In the genomic region with DNA sequence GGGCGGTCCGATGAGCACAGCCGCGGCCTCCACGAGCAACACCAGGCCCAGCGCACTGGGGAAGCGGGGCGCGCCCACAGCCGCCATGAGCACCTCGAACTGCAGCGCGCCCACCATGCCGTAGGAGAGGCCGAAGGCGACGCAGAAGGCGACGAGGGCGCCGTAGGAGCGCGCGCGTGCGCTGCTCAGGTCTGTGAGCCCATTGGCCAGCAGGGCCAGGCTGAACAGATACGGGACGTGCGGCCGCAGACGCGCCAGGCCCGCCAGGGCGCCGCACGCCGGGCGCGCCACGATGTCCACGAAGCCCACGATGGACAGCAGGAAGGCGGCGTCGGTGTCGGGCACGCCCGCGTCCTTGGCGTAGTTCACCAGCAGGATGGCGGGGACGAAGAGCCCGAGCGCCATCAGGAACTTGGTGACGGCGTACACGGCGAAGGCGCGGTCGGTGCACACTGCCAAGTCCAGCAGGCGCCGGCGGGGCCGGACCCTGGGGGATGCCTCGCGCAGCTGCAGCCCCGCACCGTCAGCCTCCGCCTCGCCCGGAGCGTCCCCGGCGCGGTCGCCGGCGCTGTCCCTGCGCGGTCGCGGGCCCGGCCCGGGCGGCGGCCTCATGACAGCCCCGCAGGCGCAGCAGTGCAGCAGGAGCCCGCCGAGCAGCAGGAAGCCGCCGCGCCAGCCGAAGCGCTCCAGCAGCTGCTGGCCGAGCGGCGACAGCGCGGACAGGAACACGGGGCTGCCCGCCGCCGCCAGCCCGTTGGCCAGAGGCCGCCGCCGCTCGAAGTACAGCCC, we compare ENCODE assay signal across 1 cellular context.
TF ChIP-seq lines count a peak whose summit lies in the region.

No MANE protein-coding gene starts in this region.

TF ChIP-seq in H1, 55 proteins besides CTCF, POLR2A, EP300 and RAD21:
- no peak for TF ChIP-seq JUND (IDR thresholded peaks at IDR 0.05; ENCODE audit: low read length)
- TF ChIP-seq, protein P1, sequence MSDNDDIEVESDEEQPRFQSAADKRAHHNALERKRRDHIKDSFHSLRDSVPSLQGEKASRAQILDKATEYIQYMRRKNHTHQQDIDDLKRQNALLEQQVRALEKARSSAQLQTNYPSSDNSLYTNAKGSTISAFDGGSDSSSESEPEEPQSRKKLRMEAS (IDR thresholded peaks at IDR 0.05), result peak; percentile 98
- peak; percentile 88 for TF ChIP-seq KDM4A (IDR thresholded peaks at IDR 0.05; ENCODE audit: low read depth, low read length, severe bottlenecking)
- TF ChIP-seq ZNF274 (IDR thresholded peaks at IDR 0.05; ENCODE audit: borderline replicate concordance, extremely low read depth, low read length), result no peak
- no peak for TF ChIP-seq MAFK (IDR thresholded peaks at IDR 0.05; ENCODE audit: low read depth, low read length)
- no peak for TF ChIP-seq GTF2F1 (IDR thresholded peaks at IDR 0.05; ENCODE audit: borderline replicate concordance, low read depth, low read length)
- TF ChIP-seq, protein P2, sequence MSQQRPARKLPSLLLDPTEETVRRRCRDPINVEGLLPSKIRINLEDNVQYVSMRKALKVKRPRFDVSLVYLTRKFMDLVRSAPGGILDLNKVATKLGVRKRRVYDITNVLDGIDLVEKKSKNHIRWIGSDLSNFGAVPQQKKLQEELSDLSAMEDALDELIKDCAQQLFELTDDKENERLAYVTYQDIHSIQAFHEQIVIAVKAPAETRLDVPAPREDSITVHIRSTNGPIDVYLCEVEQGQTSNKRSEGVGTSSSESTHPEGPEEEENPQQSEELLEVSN (IDR thresholded peaks at IDR 0.05), result peak; percentile 96
- TF ChIP-seq SIRT6 (IDR thresholded peaks at IDR 0.05; ENCODE audit: low read length), result no peak
- no peak for TF ChIP-seq RXRA (IDR thresholded peaks at IDR 0.05; ENCODE audit: insufficient read depth, low read depth, low read length)
- TF ChIP-seq SRF (IDR thresholded peaks at IDR 0.05; ENCODE audit: low read depth, low read length), result no peak
- no peak for TF ChIP-seq TEAD4 (IDR thresholded peaks at IDR 0.05; ENCODE audit: low read depth, low read length)
- TF ChIP-seq CHD1 (IDR thresholded peaks at IDR 0.05; ENCODE audit: low read depth, low read length), result no peak
- TF ChIP-seq BACH1 (IDR thresholded peaks at IDR 0.05; ENCODE audit: low read length), result no peak
- TF ChIP-seq EGR1 (IDR thresholded peaks at IDR 0.05; ENCODE audit: borderline replicate concordance, low read depth, low read length), result no peak
- TF ChIP-seq SUZ12 (IDR thresholded peaks at IDR 0.05; ENCODE audit: low read length), result peak; percentile 64
- TF ChIP-seq, protein P3, sequence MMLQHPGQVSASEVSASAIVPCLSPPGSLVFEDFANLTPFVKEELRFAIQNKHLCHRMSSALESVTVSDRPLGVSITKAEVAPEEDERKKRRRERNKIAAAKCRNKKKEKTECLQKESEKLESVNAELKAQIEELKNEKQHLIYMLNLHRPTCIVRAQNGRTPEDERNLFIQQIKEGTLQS (IDR thresholded peaks at IDR 0.05; ENCODE audit: insufficient read depth, low read depth, low read length), result no peak
- TF ChIP-seq EZH2 (IDR thresholded peaks at IDR 0.05; ENCODE audit: low read depth, low read length, severe bottlenecking), result peak; percentile 54
- TF ChIP-seq NRF1 (IDR thresholded peaks at IDR 0.05; ENCODE audit: low read depth, low read length), result peak; percentile 42
- peak; percentile 73 for TF ChIP-seq CREB1 (IDR thresholded peaks at IDR 0.05)
- peak; percentile 64 for TF ChIP-seq ASH2L (IDR thresholded peaks at IDR 0.05; ENCODE audit: low read length)
- no peak for TF ChIP-seq RNF2 (IDR thresholded peaks at IDR 0.05; ENCODE audit: borderline replicate concordance, low read depth, low read length, missing control alignments, poor library complexity, severe bottlenecking)
- TF ChIP-seq TAF1 (IDR thresholded peaks at IDR 0.05; ENCODE audit: low read depth, low read length), result no peak
- TF ChIP-seq RBBP5 (IDR thresholded peaks at IDR 0.05; ENCODE audit: borderline replicate concordance, low read depth, low read length), result peak; percentile 38; the same call in 1 of the 2 replicates
